ENCODE assay signal across 8 cellular contexts in genomic region chr13:113802090-113802531, GRCh38. TPM values are rescaled to one million over a fixed set of nuclear protein-coding genes. Genes with fewer than 3 reads are reported as not detected.
DNase-seq lines count a peak whose midpoint lies in the region; ATAC-seq and TF ChIP-seq lines count a peak whose summit lies in the region.

No MANE protein-coding gene starts in this region.

- H3K4me1 Mint-ChIP-seq in activated CD4-positive, alpha-beta T cell treated with anti-CD3 and anti-CD28 coated beads for 36 hours: no peaks in the 10 kb centered on the region

- ATAC-seq in body of pancreas (peak; percentile 19), GM19397 (IDR thresholded peaks at IDR 0.05; ENCODE audit: unreplicated experiment) (no peak)
- ATAC-seq in activated CD4-positive, alpha-beta T cell treated with anti-CD3 and anti-CD28 coated beads for 36 hours: no peak

- no peak overlapping the region for H3K4me3 Mint-ChIP-seq in activated CD4-positive, alpha-beta T cell treated with anti-CD3 and anti-CD28 coated beads for 36 hours

- H3K27ac ChIP-seq in body of pancreas: no peak overlapping the region

- CTCF ChIA-PET in activated CD4-positive, alpha-beta T cell treated with anti-CD3 and anti-CD28 coated beads for 36 hours (lab: Charles Lee): no interaction called here

- DNase-seq in A172 (ENCODE audit: low spot score): peak; percentile 78
- DNase-seq in HPDE6-E6E7 (ENCODE audit: extremely low spot score): peak; percentile 59
- DNase-seq in body of pancreas: peak in 1 of 4 donors; percentile 33
- DNase-seq in left kidney (ENCODE audit: low read depth, low spot score): peak; percentile 92
- no peak for DNase-seq in NOMO-1 treated with DMSO at 0.1 percent for 48 hours (lab: John Stamatoyannopoulos, UW; ENCODE audit: unreplicated experiment)
- DNase-seq in activated CD4-positive, alpha-beta T cell treated with anti-CD3 and anti-CD28 coated beads for 36 hours: no peak
- no peak for DNase-seq in COR-L47 (lab: John Stamatoyannopoulos, UW)

- no peaks in the 10 kb centered on the region for H3K27me3 Mint-ChIP-seq in activated CD4-positive, alpha-beta T cell treated with anti-CD3 and anti-CD28 coated beads for 36 hours

- TF ChIP-seq POLR2A in body of pancreas (IDR thresholded peaks at IDR 0.05): no peak

- H3K4me3 ChIP-seq in body of pancreas: no peak overlapping the region

- H3K27ac Mint-ChIP-seq in activated CD4-positive, alpha-beta T cell treated with anti-CD3 and anti-CD28 coated beads for 36 hours: no peak overlapping the region

- no peaks in the 10 kb centered on the region for H3K9me3 Mint-ChIP-seq in activated CD4-positive, alpha-beta T cell treated with anti-CD3 and anti-CD28 coated beads for 36 hours (ENCODE audit: low read depth)

- no peaks in the 10 kb centered on the region for H3K9me3 ChIP-seq in body of pancreas

- 23 to 25% methylated on average over 5 to 14 of the region's 15 CpGs for WGBS in body of pancreas, 2 donors

- no peaks in the 10 kb centered on the region for H3K36me3 ChIP-seq in body of pancreas (replicated peaks in 1 of 2; ENCODE audit: insufficient read depth in 1 of 2, low read depth in 2 of 2)

- POLR2A ChIA-PET in activated CD4-positive, alpha-beta T cell treated with anti-CD3 and anti-CD28 coated beads for 36 hours (lab: Charles Lee): no interaction called here

- TF ChIP-seq CTCF in body of pancreas (IDR thresholded peaks at IDR 0.05): no peak

- no peaks in the 10 kb centered on the region for H3K36me3 Mint-ChIP-seq in activated CD4-positive, alpha-beta T cell treated with anti-CD3 and anti-CD28 coated beads for 36 hours (ENCODE audit: low read depth)

- no peaks in the 10 kb centered on the region for H3K4me1 ChIP-seq in body of pancreas

- intact Hi-C loops in body of pancreas (cut with DNase I): loop anchor here (10.0 kb wide), 1 partner anchor 213 kb away; no protein-coding TSS in a partner anchor
- intact Hi-C loops in activated CD4-positive, alpha-beta T cell treated with anti-CD3 and anti-CD28 coated beads for 36 hours (cut with DNase I, micrococcal nuclease): no loop called here

- H3K27me3 ChIP-seq in body of pancreas: no peaks in the 10 kb centered on the region

RNA-seq across cellular contexts. Expression of gene TMEM255B, which starts 43.1 kb away (rescaled TPM):
- 1.8 and 2.3 TPM in 2 replicates for total RNA-seq in A172 (2014; rRNA removed; shearing (Covaris generic))
- 1 to 10 TPM; 1.0 to 4.6 TPM for total RNA-seq in body of pancreas
- 1 to 10 TPM in 1 of 2 experiments, under 1 TPM in 1; 0.74 to 1.3 TPM for total RNA-seq in activated CD4-positive, alpha-beta T cell treated with anti-CD3 and anti-CD28 coated beads for 36 hours

Comparison
In these comparisons a context has a peak if more than half of its experiments do, and no peak if none do; other contexts are left out.
1. DNase-seq: peak in A172 (single experiment), HPDE6-E6E7 (single experiment) and left kidney (single experiment); none in NOMO-1 treated with DMSO at 0.1 percent for 48 hours (single experiment), activated CD4-positive, alpha-beta T cell treated with anti-CD3 and anti-CD28 coated beads for 36 hours (single experiment) and COR-L47 (single experiment).